In the genomic region with DNA sequence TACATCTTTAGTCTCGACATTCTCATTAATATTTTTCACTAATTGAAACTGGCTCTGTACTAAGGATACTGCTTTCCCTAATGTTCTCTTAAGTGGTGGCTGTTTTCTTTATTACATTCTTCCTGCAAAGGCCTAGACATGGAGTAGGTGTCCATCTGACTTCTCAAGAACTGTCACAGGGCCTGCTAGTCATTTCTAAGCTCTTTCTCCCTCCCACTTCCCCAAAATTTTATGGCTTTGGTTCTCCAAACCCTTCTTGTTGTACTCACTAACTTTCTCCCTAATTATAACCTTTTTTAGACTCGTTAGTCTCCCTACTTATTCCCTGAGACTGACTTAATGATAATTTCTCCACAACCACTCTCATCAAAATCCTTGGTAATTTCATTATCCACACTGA, we compare ENCODE assay signal across 23 cellular contexts.
"Had no signal": no experiment of that assay in that cellular context is flagged by ENCODE, and none has a peak within 500 bp of the region (broad histone marks: within the 10 kb centered on the region; RNA-seq: fewer than 3 reads in every experiment).

No MANE protein-coding gene starts in this region.

- ATAC-seq: lower lobe of right lung; natural killer cell treated with Interleukin-12 subunit alpha and Interleukin-12 subunit beta and Interleukin-15 and Interleukin-18, amount 100 ng/mL, for 72 hours; stimulated activated naive B cell treated with anti-CD40 and anti-IgM and Interleukin-4, amounts not matched to agents 10 μg/mL and 1 μg/mL and 100 μg/mL, for 72 hours had no signal

- H3K27ac ChIP-seq: colonic mucosa, left lung, lower lobe of right lung, neural progenitor cell, ovary, sigmoid colon, skin epidermis, stomach, suprapubic skin, tibial artery, upper lobe of left lung, uterus had no signal

- DNase-seq: colonic mucosa; effector CD8-positive, alpha-beta T cell; foreskin melanocyte; heart right ventricle; hypothalamus; islet precursor cell; left lung; lower lobe of right lung; midbrain; nucleus accumbens; ovary; sigmoid colon; stimulated activated CD4-positive, alpha-beta T cell treated with anti-CD3 and anti-CD28 coated beads, Interleukin-2, amount 100 ng/mL, for 24 hours; stimulated activated CD4-positive, alpha-beta T cell treated with anti-CD3 and anti-CD28 coated beads, Interleukin-4, amount 100 ng/mL, for 4 hours; stimulated activated naive B cell treated with anti-CD40 and anti-IgM and Interleukin-4, amounts not matched to agents 10 μg/mL and 1 μg/mL and 100 μg/mL, for 72 hours; stomach; tibial artery; upper lobe of left lung; uterus had no signal
